Comparison of ENCODE assay signal across 21 cellular contexts in the genomic region with DNA sequence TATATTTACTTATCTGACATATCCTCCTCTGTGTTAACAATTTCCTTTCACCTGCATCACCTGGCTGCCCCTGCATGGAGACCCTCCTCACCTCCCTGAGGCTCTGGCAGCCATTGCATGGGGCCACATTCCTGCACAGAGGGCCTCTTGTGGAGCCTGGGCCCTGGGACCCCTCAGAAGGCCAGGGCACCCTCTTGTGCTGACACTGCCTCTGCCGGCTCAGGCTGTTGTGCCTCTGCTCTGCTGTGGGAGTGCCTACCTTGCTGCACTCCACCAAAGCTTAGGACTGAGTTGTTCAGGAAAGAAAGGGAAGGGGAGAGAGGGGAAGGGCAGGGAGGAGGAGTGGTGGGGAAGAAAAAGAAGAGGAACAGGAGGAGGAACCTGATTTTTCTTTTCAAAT.
"Had no signal": no experiment of that assay in that cellular context is flagged by ENCODE, and none has a peak within 500 bp of the region (broad histone marks: within the 10 kb centered on the region; RNA-seq: fewer than 3 reads in every experiment).

No MANE protein-coding gene starts in this region.

- DNase-seq: activated CD4-positive, alpha-beta T cell treated with anti-CD3 and anti-CD28 coated beads for 4 hours; activated CD4-positive, alpha-beta T cell treated with anti-CD3 and anti-CD28 coated beads, Interleukin-2, amount 50 U/mL, for 4 hours; activated CD4-positive, CD25-positive, alpha-beta regulatory T cell; activated naive CD4-positive, alpha-beta T cell; activated T-cell treated with anti-CD3 and anti-CD28 coated beads for 4 hours; activated T-cell treated with anti-CD3 and anti-CD28 coated beads, Interleukin-2, amount 50 U/mL, for 72 hours; effector CD4-positive, alpha-beta T cell; esophagus squamous epithelium; foreskin melanocyte; left ventricle myocardium inferior; natural killer cell; right lobe of liver; stimulated activated CD4-positive, alpha-beta T cell treated with anti-CD3 and anti-CD28 coated beads, Interleukin-12 subunit alpha, Interleukin-12 subunit beta, amount 100 ng/mL, for 4 hours; stimulated activated CD4-positive, alpha-beta T cell treated with anti-CD3 and anti-CD28 coated beads, Interleukin-4, amount 100 ng/mL, for 1 hour; stimulated activated naive CD8-positive, alpha-beta T cell treated with anti-CD3 and anti-CD28 coated beads, Interleukin-15, amount 100 ng/mL, for 72 hours; substantia nigra; upper lobe of left lung had no signal

- H3K36me3 ChIP-seq: esophagus squamous epithelium, left ventricle myocardium inferior, right lobe of liver, upper lobe of left lung, vagina had no signal

- ATAC-seq: activated naive CD4-positive, alpha-beta T cell treated with anti-CD3 and anti-CD28 coated beads, Interleukin-2, amount 50 U/mL, for 72 hours; activated T-cell treated with anti-CD3 and anti-CD28 coated beads, Interleukin-2, amount 50 U/mL, for 72 hours; natural killer cell; stimulated activated naive CD8-positive, alpha-beta T cell treated with anti-CD3 and anti-CD28 coated beads, Interleukin-15, amount 100 ng/mL, for 72 hours had no signal

- H3K27me3 ChIP-seq: esophagus squamous epithelium, right lobe of liver, upper lobe of left lung, vagina had no signal

- H3K4me3 ChIP-seq: esophagus squamous epithelium, left ventricle myocardium inferior, right lobe of liver, skin epidermis, upper lobe of left lung, vagina had no signal

- H3K27ac ChIP-seq: epithelial cell of prostate, esophagus squamous epithelium, left ventricle myocardium inferior, right lobe of liver, skin epidermis, upper lobe of left lung, vagina had no signal

- H3K9me3 ChIP-seq: esophagus squamous epithelium, left ventricle myocardium inferior, right lobe of liver, upper lobe of left lung, vagina had no signal
